In the genomic region with DNA sequence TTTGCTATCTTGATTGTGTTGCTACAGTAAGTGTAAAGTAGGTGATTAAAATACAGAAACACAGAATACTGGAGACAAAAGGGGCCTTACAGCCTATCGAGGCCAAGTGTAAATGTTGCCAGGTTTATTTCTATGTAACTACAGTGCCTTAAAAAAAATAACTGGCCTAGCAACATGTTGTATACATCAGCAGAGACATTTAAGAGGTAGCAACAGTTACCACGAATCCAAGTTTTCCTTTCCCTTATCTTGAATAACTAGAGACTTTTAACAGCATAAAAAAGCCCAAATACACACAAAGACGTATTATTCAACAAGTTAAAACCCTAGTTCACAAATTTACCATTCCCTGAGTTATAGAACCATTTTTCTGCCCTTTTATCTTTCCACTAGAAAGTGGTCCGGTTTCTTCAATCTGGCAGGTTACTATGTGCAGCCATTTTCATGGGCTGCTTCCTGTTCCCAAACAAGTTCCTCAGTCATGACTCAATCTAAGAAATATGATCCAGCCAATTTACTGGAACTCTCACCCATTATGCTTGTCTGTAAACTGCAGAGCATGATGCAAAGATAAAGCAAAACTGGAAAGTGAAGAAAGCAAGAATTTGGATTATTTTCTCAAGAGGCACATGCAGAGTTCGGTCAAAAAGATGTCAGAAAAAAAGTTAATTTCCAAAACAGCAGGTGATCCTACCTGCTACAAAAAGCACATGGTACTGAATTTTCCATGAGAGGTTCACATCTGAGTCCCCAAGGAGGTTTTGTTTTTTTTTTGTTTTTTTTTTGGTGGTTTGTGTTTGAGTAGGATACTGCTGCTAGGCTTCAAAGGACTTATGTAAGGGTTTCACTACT, we compare ENCODE assay signal across 1 cellular context.
TF ChIP-seq lines count a peak whose summit lies in the region.

No MANE protein-coding gene starts in this region.

TF ChIP-seq in K562, 482 proteins besides CTCF, POLR2A, EP300 and RAD21 (continues in another document):
- TF ChIP-seq, protein P1, sequence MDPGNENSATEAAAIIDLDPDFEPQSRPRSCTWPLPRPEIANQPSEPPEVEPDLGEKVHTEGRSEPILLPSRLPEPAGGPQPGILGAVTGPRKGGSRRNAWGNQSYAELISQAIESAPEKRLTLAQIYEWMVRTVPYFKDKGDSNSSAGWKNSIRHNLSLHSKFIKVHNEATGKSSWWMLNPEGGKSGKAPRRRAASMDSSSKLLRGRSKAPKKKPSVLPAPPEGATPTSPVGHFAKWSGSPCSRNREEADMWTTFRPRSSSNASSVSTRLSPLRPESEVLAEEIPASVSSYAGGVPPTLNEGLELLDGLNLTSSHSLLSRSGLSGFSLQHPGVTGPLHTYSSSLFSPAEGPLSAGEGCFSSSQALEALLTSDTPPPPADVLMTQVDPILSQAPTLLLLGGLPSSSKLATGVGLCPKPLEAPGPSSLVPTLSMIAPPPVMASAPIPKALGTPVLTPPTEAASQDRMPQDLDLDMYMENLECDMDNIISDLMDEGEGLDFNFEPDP (CRISPR knock-in tag; IDR thresholded peaks at IDR 0.05) = no peak
- no peak for TF ChIP-seq NR4A1 (CRISPR knock-in tag; IDR thresholded peaks at IDR 0.05)
- peak; percentile 71 for TF ChIP-seq NR4A1 (tag; IDR thresholded peaks at IDR 0.05)
- TF ChIP-seq, protein P2, sequence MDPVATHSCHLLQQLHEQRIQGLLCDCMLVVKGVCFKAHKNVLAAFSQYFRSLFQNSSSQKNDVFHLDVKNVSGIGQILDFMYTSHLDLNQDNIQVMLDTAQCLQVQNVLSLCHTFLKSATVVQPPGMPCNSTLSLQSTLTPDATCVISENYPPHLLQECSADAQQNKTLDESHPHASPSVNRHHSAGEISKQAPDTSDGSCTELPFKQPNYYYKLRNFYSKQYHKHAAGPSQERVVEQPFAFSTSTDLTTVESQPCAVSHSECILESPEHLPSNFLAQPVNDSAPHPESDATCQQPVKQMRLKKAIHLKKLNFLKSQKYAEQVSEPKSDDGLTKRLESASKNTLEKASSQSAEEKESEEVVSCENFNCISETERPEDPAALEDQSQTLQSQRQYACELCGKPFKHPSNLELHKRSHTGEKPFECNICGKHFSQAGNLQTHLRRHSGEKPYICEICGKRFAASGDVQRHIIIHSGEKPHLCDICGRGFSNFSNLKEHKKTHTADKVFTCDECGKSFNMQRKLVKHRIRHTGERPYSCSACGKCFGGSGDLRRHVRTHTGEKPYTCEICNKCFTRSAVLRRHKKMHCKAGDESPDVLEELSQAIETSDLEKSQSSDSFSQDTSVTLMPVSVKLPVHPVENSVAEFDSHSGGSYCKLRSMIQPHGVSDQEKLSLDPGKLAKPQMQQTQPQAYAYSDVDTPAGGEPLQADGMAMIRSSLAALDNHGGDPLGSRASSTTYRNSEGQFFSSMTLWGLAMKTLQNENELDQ (CRISPR knock-in tag; IDR thresholded peaks at IDR 0.05; ENCODE audit: borderline replicate concordance) = no peak
- no peak for TF ChIP-seq POLR2AphosphoS2 (IDR thresholded peaks at IDR 0.05; ENCODE audit: low read length)
- no peak; the same call in 1 of the 2 replicates for TF ChIP-seq ZFX (CRISPR knock-in tag; IDR thresholded peaks at IDR 0.05)
- TF ChIP-seq RBM25 (IDR thresholded peaks at IDR 0.05; ENCODE audit: low read depth, low read length, severe bottlenecking) = no peak
- TF ChIP-seq TCF7 (IDR thresholded peaks at IDR 0.05; ENCODE audit: borderline replicate concordance) = no peak
- no peak for TF ChIP-seq E2F3 (CRISPR knock-in tag; IDR thresholded peaks at IDR 0.05)
- TF ChIP-seq ZFP36 (IDR thresholded peaks at IDR 0.05; ENCODE audit: low read depth, low read length, partially characterized antibody) = no peak
- TF ChIP-seq, protein P3, sequence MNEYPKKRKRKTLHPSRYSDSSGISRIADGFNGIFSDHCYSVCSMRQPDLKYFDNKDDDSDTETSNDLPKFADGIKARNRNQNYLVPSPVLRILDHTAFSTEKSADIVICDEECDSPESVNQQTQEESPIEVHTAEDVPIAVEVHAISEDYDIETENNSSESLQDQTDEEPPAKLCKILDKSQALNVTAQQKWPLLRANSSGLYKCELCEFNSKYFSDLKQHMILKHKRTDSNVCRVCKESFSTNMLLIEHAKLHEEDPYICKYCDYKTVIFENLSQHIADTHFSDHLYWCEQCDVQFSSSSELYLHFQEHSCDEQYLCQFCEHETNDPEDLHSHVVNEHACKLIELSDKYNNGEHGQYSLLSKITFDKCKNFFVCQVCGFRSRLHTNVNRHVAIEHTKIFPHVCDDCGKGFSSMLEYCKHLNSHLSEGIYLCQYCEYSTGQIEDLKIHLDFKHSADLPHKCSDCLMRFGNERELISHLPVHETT (CRISPR knock-in tag; conservative IDR thresholded peaks at IDR 0.05 in 1 of 2, IDR thresholded peaks at IDR 0.05 in 1 of 2) = 0 out of 4 replicates have a peak, but pooled peaks of 1 of the 2 experiments have one; percentile 42
- TF ChIP-seq ZNF23 (CRISPR knock-in tag; IDR thresholded peaks at IDR 0.05) = no peak
- no peak for TF ChIP-seq MCM5 (IDR thresholded peaks at IDR 0.05; ENCODE audit: low read depth)
- peak; percentile 74; the same call in 1 of the 2 replicates for TF ChIP-seq ZNF668 (CRISPR knock-in tag; IDR thresholded peaks at IDR 0.05)
- TF ChIP-seq ZNF76 (CRISPR knock-in tag; IDR thresholded peaks at IDR 0.05; ENCODE audit: borderline replicate concordance) = no peak
- TF ChIP-seq GABPA (tag; conservative IDR thresholded peaks at IDR 0.05; ENCODE audit: low read depth) = peak; percentile 64
- TF ChIP-seq RBFOX2 (IDR thresholded peaks at IDR 0.05; ENCODE audit: low read depth, low read length) = peak; percentile 38; the same call in 1 of the 2 replicates
- TF ChIP-seq ZBTB17 (CRISPR knock-in tag; IDR thresholded peaks at IDR 0.05) = no peak
- TF ChIP-seq FIP1L1 (IDR thresholded peaks at IDR 0.05; ENCODE audit: low read depth, low read length, poor library complexity, severe bottlenecking) = no peak
- TF ChIP-seq MCM2 (IDR thresholded peaks at IDR 0.05; ENCODE audit: low read depth) = no peak
- TF ChIP-seq, protein P4, sequence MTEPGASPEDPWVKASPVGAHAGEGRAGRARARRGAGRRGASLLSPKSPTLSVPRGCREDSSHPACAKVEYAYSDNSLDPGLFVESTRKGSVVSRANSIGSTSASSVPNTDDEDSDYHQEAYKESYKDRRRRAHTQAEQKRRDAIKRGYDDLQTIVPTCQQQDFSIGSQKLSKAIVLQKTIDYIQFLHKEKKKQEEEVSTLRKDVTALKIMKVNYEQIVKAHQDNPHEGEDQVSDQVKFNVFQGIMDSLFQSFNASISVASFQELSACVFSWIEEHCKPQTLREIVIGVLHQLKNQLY (CRISPR knock-in tag; conservative IDR thresholded peaks at IDR 0.05) = no peak
- peak; percentile 40; the same call in 1 of the 2 replicates for TF ChIP-seq CREM (IDR thresholded peaks at IDR 0.05; ENCODE audit: low read depth)
- TF ChIP-seq, protein P5, sequence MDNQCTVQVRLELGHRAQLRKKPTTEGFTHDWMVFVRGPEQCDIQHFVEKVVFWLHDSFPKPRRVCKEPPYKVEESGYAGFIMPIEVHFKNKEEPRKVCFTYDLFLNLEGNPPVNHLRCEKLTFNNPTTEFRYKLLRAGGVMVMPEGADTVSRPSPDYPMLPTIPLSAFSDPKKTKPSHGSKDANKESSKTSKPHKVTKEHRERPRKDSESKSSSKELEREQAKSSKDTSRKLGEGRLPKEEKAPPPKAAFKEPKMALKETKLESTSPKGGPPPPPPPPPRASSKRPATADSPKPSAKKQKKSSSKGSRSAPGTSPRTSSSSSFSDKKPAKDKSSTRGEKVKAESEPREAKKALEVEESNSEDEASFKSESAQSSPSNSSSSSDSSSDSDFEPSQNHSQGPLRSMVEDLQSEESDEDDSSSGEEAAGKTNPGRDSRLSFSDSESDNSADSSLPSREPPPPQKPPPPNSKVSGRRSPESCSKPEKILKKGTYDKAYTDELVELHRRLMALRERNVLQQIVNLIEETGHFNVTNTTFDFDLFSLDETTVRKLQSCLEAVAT (IDR thresholded peaks at IDR 0.05) = peak in 1 of 2 experiments; percentile 75; a peak in 3 of 4 replicates
- TF ChIP-seq SP1 (CRISPR knock-in tag; IDR thresholded peaks at IDR 0.05) = no peak
- TF ChIP-seq ILF3 (IDR thresholded peaks at IDR 0.05; ENCODE audit: borderline replicate concordance) = no peak
- TF ChIP-seq ARHGAP35 (IDR thresholded peaks at IDR 0.05; ENCODE audit: partially characterized antibody) = no peak
- TF ChIP-seq SETDB1 (IDR thresholded peaks at IDR 0.05; ENCODE audit: low read length) = no peak
- peak in 1 of 2 experiments; percentile 90; a peak in 2 of 4 replicates for TF ChIP-seq RCOR1 (IDR thresholded peaks at IDR 0.05; ENCODE audit: borderline replicate concordance in 1 of 2, low read depth in 2 of 2, low read length in 2 of 2)
- no peak for TF ChIP-seq ELF2 (CRISPR knock-in tag; IDR thresholded peaks at IDR 0.05)
- TF ChIP-seq, protein P6, sequence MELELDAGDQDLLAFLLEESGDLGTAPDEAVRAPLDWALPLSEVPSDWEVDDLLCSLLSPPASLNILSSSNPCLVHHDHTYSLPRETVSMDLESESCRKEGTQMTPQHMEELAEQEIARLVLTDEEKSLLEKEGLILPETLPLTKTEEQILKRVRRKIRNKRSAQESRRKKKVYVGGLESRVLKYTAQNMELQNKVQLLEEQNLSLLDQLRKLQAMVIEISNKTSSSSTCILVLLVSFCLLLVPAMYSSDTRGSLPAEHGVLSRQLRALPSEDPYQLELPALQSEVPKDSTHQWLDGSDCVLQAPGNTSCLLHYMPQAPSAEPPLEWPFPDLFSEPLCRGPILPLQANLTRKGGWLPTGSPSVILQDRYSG (tag; conservative IDR thresholded peaks at IDR 0.05; ENCODE audit: low read depth) = no peak
- no peak for TF ChIP-seq MED1 (CRISPR knock-in tag; IDR thresholded peaks at IDR 0.05; ENCODE audit: borderline replicate concordance)
- 0 out of 2 replicates have a peak, but pooled peaks have one; percentile 16 for TF ChIP-seq HOXB6 (CRISPR knock-in tag; IDR thresholded peaks at IDR 0.05; ENCODE audit: borderline replicate concordance)
- TF ChIP-seq, protein P7, sequence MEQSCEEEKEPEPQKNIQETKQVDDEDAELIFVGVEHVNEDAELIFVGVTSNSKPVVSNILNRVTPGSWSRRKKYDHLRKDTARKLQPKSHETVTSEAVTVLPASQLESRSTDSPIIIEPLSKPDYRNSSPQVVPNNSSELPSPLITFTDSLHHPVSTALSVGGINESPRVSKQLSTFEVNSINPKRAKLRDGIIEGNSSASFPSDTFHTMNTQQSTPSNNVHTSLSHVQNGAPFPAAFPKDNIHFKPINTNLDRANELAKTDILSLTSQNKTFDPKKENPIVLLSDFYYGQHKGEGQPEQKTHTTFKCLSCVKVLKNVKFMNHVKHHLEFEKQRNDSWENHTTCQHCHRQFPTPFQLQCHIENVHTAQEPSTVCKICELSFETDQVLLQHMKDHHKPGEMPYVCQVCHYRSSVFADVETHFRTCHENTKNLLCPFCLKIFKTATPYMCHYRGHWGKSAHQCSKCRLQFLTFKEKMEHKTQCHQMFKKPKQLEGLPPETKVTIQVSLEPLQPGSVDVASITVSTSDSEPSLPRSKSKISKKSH (CRISPR knock-in tag; IDR thresholded peaks at IDR 0.05) = no peak
- no peak for TF ChIP-seq RFX7 (CRISPR knock-in tag; IDR thresholded peaks at IDR 0.05)
- no peak for TF ChIP-seq SREBF2 (CRISPR knock-in tag; IDR thresholded peaks at IDR 0.05)
- TF ChIP-seq PHF21A (IDR thresholded peaks at IDR 0.05; ENCODE audit: borderline replicate concordance, low read depth) = peak; percentile 62; the same call in 1 of the 2 replicates
- no peak for TF ChIP-seq ZNF785 (CRISPR knock-in tag; IDR thresholded peaks at IDR 0.05)
- TF ChIP-seq, protein P8, sequence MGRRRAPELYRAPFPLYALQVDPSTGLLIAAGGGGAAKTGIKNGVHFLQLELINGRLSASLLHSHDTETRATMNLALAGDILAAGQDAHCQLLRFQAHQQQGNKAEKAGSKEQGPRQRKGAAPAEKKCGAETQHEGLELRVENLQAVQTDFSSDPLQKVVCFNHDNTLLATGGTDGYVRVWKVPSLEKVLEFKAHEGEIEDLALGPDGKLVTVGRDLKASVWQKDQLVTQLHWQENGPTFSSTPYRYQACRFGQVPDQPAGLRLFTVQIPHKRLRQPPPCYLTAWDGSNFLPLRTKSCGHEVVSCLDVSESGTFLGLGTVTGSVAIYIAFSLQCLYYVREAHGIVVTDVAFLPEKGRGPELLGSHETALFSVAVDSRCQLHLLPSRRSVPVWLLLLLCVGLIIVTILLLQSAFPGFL (CRISPR knock-in tag; IDR thresholded peaks at IDR 0.05) = no peak
- no peak for TF ChIP-seq SRSF1 (IDR thresholded peaks at IDR 0.05; ENCODE audit: low read depth, low read length)
- no peak for TF ChIP-seq CCAR2 (IDR thresholded peaks at IDR 0.05; ENCODE audit: low read depth, low read length)
- peak; percentile 77 for TF ChIP-seq LEF1 (IDR thresholded peaks at IDR 0.05)
- TF ChIP-seq, protein P9, sequence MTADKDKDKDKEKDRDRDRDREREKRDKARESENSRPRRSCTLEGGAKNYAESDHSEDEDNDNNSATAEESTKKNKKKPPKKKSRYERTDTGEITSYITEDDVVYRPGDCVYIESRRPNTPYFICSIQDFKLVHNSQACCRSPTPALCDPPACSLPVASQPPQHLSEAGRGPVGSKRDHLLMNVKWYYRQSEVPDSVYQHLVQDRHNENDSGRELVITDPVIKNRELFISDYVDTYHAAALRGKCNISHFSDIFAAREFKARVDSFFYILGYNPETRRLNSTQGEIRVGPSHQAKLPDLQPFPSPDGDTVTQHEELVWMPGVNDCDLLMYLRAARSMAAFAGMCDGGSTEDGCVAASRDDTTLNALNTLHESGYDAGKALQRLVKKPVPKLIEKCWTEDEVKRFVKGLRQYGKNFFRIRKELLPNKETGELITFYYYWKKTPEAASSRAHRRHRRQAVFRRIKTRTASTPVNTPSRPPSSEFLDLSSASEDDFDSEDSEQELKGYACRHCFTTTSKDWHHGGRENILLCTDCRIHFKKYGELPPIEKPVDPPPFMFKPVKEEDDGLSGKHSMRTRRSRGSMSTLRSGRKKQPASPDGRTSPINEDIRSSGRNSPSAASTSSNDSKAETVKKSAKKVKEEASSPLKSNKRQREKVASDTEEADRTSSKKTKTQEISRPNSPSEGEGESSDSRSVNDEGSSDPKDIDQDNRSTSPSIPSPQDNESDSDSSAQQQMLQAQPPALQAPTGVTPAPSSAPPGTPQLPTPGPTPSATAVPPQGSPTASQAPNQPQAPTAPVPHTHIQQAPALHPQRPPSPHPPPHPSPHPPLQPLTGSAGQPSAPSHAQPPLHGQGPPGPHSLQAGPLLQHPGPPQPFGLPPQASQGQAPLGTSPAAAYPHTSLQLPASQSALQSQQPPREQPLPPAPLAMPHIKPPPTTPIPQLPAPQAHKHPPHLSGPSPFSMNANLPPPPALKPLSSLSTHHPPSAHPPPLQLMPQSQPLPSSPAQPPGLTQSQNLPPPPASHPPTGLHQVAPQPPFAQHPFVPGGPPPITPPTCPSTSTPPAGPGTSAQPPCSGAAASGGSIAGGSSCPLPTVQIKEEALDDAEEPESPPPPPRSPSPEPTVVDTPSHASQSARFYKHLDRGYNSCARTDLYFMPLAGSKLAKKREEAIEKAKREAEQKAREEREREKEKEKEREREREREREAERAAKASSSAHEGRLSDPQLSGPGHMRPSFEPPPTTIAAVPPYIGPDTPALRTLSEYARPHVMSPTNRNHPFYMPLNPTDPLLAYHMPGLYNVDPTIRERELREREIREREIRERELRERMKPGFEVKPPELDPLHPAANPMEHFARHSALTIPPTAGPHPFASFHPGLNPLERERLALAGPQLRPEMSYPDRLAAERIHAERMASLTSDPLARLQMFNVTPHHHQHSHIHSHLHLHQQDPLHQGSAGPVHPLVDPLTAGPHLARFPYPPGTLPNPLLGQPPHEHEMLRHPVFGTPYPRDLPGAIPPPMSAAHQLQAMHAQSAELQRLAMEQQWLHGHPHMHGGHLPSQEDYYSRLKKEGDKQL (CRISPR knock-in tag; IDR thresholded peaks at IDR 0.05; ENCODE audit: borderline replicate concordance) = no peak
- no peak for TF ChIP-seq ERF (CRISPR knock-in tag; IDR thresholded peaks at IDR 0.05)
- TF ChIP-seq RUNX1 (IDR thresholded peaks at IDR 0.05; ENCODE audit: low read depth) = no peak
